In the genomic region with DNA sequence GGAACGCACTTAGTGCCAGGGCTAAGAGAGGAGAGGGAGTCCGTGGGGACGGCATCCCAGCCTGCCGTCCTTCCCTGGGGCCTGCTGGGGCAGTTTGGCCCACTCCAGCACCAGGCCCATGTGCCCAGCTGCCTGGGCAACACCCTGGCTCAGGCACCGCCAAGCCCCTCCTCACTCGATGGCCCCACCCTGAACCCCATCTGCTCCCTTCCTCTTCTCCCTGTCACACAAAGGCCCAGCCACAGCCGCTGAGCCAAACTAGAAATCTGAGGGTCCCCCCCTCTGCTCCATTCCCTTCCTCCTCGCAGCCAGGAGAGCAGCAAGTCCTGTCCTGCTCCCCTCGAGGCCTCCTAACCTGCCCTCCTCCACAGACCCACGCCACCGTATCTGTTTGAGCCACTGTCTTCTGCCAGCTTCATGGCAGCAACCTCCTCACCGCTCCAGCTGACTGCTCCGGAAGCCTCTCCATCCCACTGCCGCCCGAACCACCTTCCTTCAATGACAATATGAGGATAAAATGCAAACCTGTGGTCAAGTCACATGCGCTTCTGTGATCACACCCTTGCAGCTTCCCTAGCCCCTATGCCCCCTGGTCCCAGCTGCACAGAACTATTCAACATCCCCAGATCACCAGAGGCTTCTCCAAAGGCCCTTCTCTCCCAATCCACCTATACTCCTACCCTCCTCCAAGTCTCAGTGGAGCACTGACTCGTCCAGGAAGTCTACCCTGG, we compare ENCODE assay signal across 22 cellular contexts. TPM values are rescaled to one million over a fixed set of nuclear protein-coding genes. Genes with fewer than 3 reads are reported as not detected.
A peak's percentile ranks its signal among the peaks of the same experiment; 100 is the strongest.
DNase-seq lines count a peak whose midpoint lies in the region; TF ChIP-seq lines count a peak whose summit lies in the region.
"Had no signal": no experiment of that assay in that cellular context is flagged by ENCODE, and none has a peak within 500 bp of the region (broad histone marks: within the 10 kb centered on the region; RNA-seq: fewer than 3 reads in every experiment).

No MANE protein-coding gene starts in this region.

- in situ Hi-C loops in mammary epithelial cell (cut with MboI; ENCODE audit: low sequenced_read_pairs in 2 of 2), result no loop called here

- BruUV-seq in mammary epithelial cell (replicated peaks; lab: Mats Ljungman, UMichigan), result no TSS peak

- no peak overlapping the region for H3K4me3 Mint-ChIP-seq in nephron progenitor cell
- H3K4me3 Mint-ChIP-seq in type B pancreatic cell, result no peak overlapping the region
- H3K4me3 Mint-ChIP-seq in activated CD4-positive, alpha-beta memory T cell treated with anti-CD3 and anti-CD28 coated beads, Interleukin-2, amount 10 ng/mL, durations not matched to agents 7 days and 5 days, result no peak overlapping the region
- H3K4me3 Mint-ChIP-seq: GM23338, HFFc6 had no signal

- H3K9me3 ChIP-seq in cardiac muscle cell (ENCODE audit: low read depth), result no peaks in the 10 kb centered on the region
- no peaks in the 10 kb centered on the region for H3K9me3 ChIP-seq in right atrium auricular region
- no peaks in the 10 kb centered on the region for H3K9me3 ChIP-seq in mammary epithelial cell (replicated peaks; ENCODE audit: insufficient read depth, low read length)
- no peaks in the 10 kb centered on the region for H3K9me3 ChIP-seq in suprapubic skin
- H3K9me3 ChIP-seq: A549, Caco-2, SJSA1 had no signal

- H3K4me1 Mint-ChIP-seq in nephron progenitor cell (peaks cover 16% of the 10 kb centered on the region), type B pancreatic cell (ENCODE audit: unreplicated experiment) (no peaks in the 10 kb centered on the region)
- H3K4me1 Mint-ChIP-seq in activated CD4-positive, alpha-beta memory T cell treated with anti-CD3 and anti-CD28 coated beads, Interleukin-2, amount 10 ng/mL, durations not matched to agents 7 days and 5 days, result no peaks in the 10 kb centered on the region

- intact Hi-C loops in mammary epithelial cell (cut with micrococcal nuclease), result no loop called here

- POLR2A ChIA-PET in activated CD4-positive, alpha-beta memory T cell treated with anti-CD3 and anti-CD28 coated beads, Interleukin-2, amount 10 ng/mL, durations not matched to agents 7 days and 5 days (lab: Charles Lee), result no interaction called here

- no peak for TF ChIP-seq CTCF in cardiac muscle cell (IDR thresholded peaks at IDR 0.05; ENCODE audit: low read depth, low read length)
- no peak for TF ChIP-seq CTCF in right atrium auricular region (IDR thresholded peaks at IDR 0.05)
- TF ChIP-seq CTCF in mammary epithelial cell (conservative IDR thresholded peaks at IDR 0.05 in 1 of 2, IDR thresholded peaks at IDR 0.05 in 1 of 2; ENCODE audit: extremely low read depth in 1 of 2, insufficient read depth in 1 of 2, low read depth in 1 of 2, low read length in 2 of 2), result no peak
- TF ChIP-seq CTCF in nephron progenitor cell (IDR thresholded peaks at IDR 0.05), result no peak
- no peak for TF ChIP-seq CTCF in type B pancreatic cell (conservative IDR thresholded peaks at IDR 0.05)
- TF ChIP-seq CTCF in suprapubic skin (IDR thresholded peaks at IDR 0.05), result no peak

- H3K4me3 ChIP-seq in cardiac muscle cell (no peak overlapping the region), right atrium auricular region (no peak overlapping the region), mammary epithelial cell (replicated peaks in 1 of 3; ENCODE audit: insufficient read depth in 1 of 3, low read depth in 2 of 3, low read length in 3 of 3) (no peak overlapping the region), suprapubic skin (no peak overlapping the region)
- H3K4me3 ChIP-seq: A549, GM23338, SJSA1 had no signal

- H3K36me3 Mint-ChIP-seq in nephron progenitor cell (ENCODE audit: low read depth) (no peaks in the 10 kb centered on the region), type B pancreatic cell (no peaks in the 10 kb centered on the region)
- no peaks in the 10 kb centered on the region for H3K36me3 Mint-ChIP-seq in activated CD4-positive, alpha-beta memory T cell treated with anti-CD3 and anti-CD28 coated beads, Interleukin-2, amount 10 ng/mL, durations not matched to agents 7 days and 5 days (ENCODE audit: low read depth)

- TF ChIP-seq POLR2A in suprapubic skin (IDR thresholded peaks at IDR 0.05), result no peak

- no peak overlapping the region for H3K4me2 ChIP-seq in mammary epithelial cell (ENCODE audit: insufficient read depth, low read depth, low read length)
- H3K4me2 ChIP-seq: A549, GM23338 had no signal

- no peaks in the 10 kb centered on the region for H3K27me3 ChIP-seq in cardiac muscle cell
- no peaks in the 10 kb centered on the region for H3K27me3 ChIP-seq in right atrium auricular region
- no peaks in the 10 kb centered on the region for H3K27me3 ChIP-seq in mammary epithelial cell (ENCODE audit: insufficient read depth, low read length)
- peaks cover 3% of the 10 kb centered on the region for H3K27me3 ChIP-seq in suprapubic skin
- H3K27me3 ChIP-seq: SJSA1 had no signal

- TF ChIP-seq EP300 in suprapubic skin (IDR thresholded peaks at IDR 0.05), result no peak

- H4K20me1 ChIP-seq in mammary epithelial cell (ENCODE audit: insufficient read depth, low read length), result no peaks in the 10 kb centered on the region

- CTCF ChIA-PET in mammary epithelial cell (lab: Charles Lee; ENCODE audit: low non-redundant PET), result no interaction called here
- CTCF ChIA-PET in activated CD4-positive, alpha-beta memory T cell treated with anti-CD3 and anti-CD28 coated beads, Interleukin-2, amount 10 ng/mL, durations not matched to agents 7 days and 5 days (lab: Charles Lee), result interaction anchor here (1.6 kb wide), 1 partner anchor 52 kb away, joined by 4 read pairs; no protein-coding TSS in a partner anchor

- H3K27ac Mint-ChIP-seq in nephron progenitor cell, result peak overlapping the region; percentile 27
- peak overlapping the region; percentile 32 for H3K27ac Mint-ChIP-seq in type B pancreatic cell
- no peak overlapping the region for H3K27ac Mint-ChIP-seq in activated CD4-positive, alpha-beta memory T cell treated with anti-CD3 and anti-CD28 coated beads, Interleukin-2, amount 10 ng/mL, durations not matched to agents 7 days and 5 days
- H3K27ac Mint-ChIP-seq: GM23338, HFFc6 had no signal

- dilution Hi-C loops in mammary epithelial cell (cut with HindIII; ENCODE audit: low sequenced_read_pairs), result no loop called here

- H3K9me3 Mint-ChIP-seq in nephron progenitor cell (peaks cover 4% of the 10 kb centered on the region), type B pancreatic cell (no peaks in the 10 kb centered on the region)
- no peaks in the 10 kb centered on the region for H3K9me3 Mint-ChIP-seq in activated CD4-positive, alpha-beta memory T cell treated with anti-CD3 and anti-CD28 coated beads, Interleukin-2, amount 10 ng/mL, durations not matched to agents 7 days and 5 days
- H3K9me3 Mint-ChIP-seq: HFFc6 had no signal

- H3K27me3 Mint-ChIP-seq in nephron progenitor cell (ENCODE audit: low read depth, poor library complexity) (peaks cover 33% of the 10 kb centered on the region), type B pancreatic cell (peaks cover 3% of the 10 kb centered on the region)
- H3K27me3 Mint-ChIP-seq in activated CD4-positive, alpha-beta memory T cell treated with anti-CD3 and anti-CD28 coated beads, Interleukin-2, amount 10 ng/mL, durations not matched to agents 7 days and 5 days, result peaks cover 11% of the 10 kb centered on the region

- H3K4me1 ChIP-seq in cardiac muscle cell (ENCODE audit: low read depth) (peaks cover 32% of the 10 kb centered on the region), right atrium auricular region (peaks cover 0 to 4% of the 10 kb centered on the region in 2 donors), mammary epithelial cell (ENCODE audit: insufficient read depth, low read length) (peaks cover 3% of the 10 kb centered on the region), suprapubic skin (no peaks in the 10 kb centered on the region)
- H3K4me1 ChIP-seq: A549, Caco-2, SJSA1 had no signal

- DNase-seq in cardiac muscle cell (ENCODE audit: low read depth in 1 of 2, low spot score in 1 of 2) (no peak), right atrium auricular region (ENCODE audit: low spot score) (no peak), mammary epithelial cell (no peak), nephron progenitor cell (no peak), type B pancreatic cell (ENCODE audit: extremely low spot score, unreplicated experiment) (no peak), suprapubic skin (ENCODE audit: low spot score in 2 of 2) (no peak), SIG-M5 treated with dmso at 0.1 percent for 504 hours (lab: John Stamatoyannopoulos, UW; ENCODE audit: unreplicated experiment) (no peak)
- no peak for DNase-seq in activated CD4-positive, alpha-beta memory T cell treated with anti-CD3 and anti-CD28 coated beads, Interleukin-2, amount 10 ng/mL, durations not matched to agents 7 days and 5 days
- DNase-seq: Caco-2; DMS79 treated with DMSO at 0.1 percent for 48 hours; GDM1; HFFc6; KBM-7; NCI-H1092; NCI-H187; NK-92 treated with Interleukin-12 subunit alpha and Interleukin-12 subunit beta, amount 100 ng/mL, for 24 hours; OCI-M1; RPMI8226 had no signal

- WGBS in mammary epithelial cell (ENCODE audit: low coverage, missing lambda C conversion rate), result 28% methylated on average over 12 of the region's 17 CpGs
- WGBS in suprapubic skin, result 73% methylated on average over 17 of the region's 17 CpGs

- no peaks in the 10 kb centered on the region for H3K79me2 ChIP-seq in mammary epithelial cell (ENCODE audit: insufficient read depth, low read length)

- H2AFZ ChIP-seq in mammary epithelial cell (ENCODE audit: low read depth, low read length), result peak overlapping the region; percentile 83
- H2AFZ ChIP-seq: GM23338 had no signal

- H3K36me3 ChIP-seq in cardiac muscle cell (no peaks in the 10 kb centered on the region), right atrium auricular region (no peaks in the 10 kb centered on the region), mammary epithelial cell (ENCODE audit: insufficient read depth, low read length) (no peaks in the 10 kb centered on the region), suprapubic skin (no peaks in the 10 kb centered on the region)
- H3K36me3 ChIP-seq: SJSA1 had no signal

- H3K27ac ChIP-seq in cardiac muscle cell, result peak overlapping the region; percentile 58
- H3K27ac ChIP-seq in right atrium auricular region, result no peak overlapping the region
- no peak overlapping the region for H3K27ac ChIP-seq in mammary epithelial cell (ENCODE audit: insufficient read depth, low read depth, low read length)
- no peak overlapping the region for H3K27ac ChIP-seq in suprapubic skin
- H3K27ac ChIP-seq: A549, SJSA1 had no signal

- H3K9ac ChIP-seq in mammary epithelial cell (ENCODE audit: insufficient read depth, low read length), result no peak overlapping the region

RNA-seq across cellular contexts. Expression of a gene that starts 8.4 kb away (rescaled TPM):
- total RNA-seq in cardiac muscle cell (4,949 and 6,023 TPM in 2 replicates), right atrium auricular region (100 to 1,000 TPM in 1 of 2 donors, 10 to 100 TPM in 1; 17.5 to 177 TPM), mammary epithelial cell (not detected), type B pancreatic cell (ENCODE audit: low replicate concordance) (0.12 and 6.1 TPM in 2 replicates), suprapubic skin (under 1 TPM in 2 of 4 donors, not detected in 2; 0.23 to 0.44 TPM)
- polyA plus RNA-seq in cardiac muscle cell (6,427 and 7,117 TPM in 2 replicates), mammary epithelial cell (0.07 TPM)
- not detected for polyA minus RNA-seq in mammary epithelial cell
- not detected for total RNA-seq in activated CD4-positive, alpha-beta memory T cell treated with anti-CD3 and anti-CD28 coated beads, Interleukin-2, amount 10 ng/mL, durations not matched to agents 7 days and 5 days
- total RNA-seq: Caco-2, GM23338, HFFc6, M059J, SJSA1 had no signal
- polyA plus RNA-seq: A549 had no signal

RNA-seq across cellular contexts. Expression of a gene that starts 30.8 kb away (rescaled TPM):
- total RNA-seq in cardiac muscle cell (8.4 and 12.6 TPM in 2 replicates), right atrium auricular region (1 to 10 TPM; 1.4 to 8.8 TPM), mammary epithelial cell (100 to 1,000 TPM; 101 to 212 TPM), type B pancreatic cell (ENCODE audit: low replicate concordance) (41.2 and 79.5 TPM in 2 replicates), suprapubic skin (100 to 1,000 TPM; 175 to 303 (median 218) TPM)
- polyA plus RNA-seq in cardiac muscle cell (8.2 and 9.5 TPM in 2 replicates), mammary epithelial cell (71.7 TPM)
- polyA minus RNA-seq in mammary epithelial cell, result 91.3 TPM
- total RNA-seq in activated CD4-positive, alpha-beta memory T cell treated with anti-CD3 and anti-CD28 coated beads, Interleukin-2, amount 10 ng/mL, durations not matched to agents 7 days and 5 days, result not detected
- total RNA-seq: HFFc6, SJSA1 had no signal

RNA-seq across cellular contexts. Expression of a gene that starts 39.1 kb away (rescaled TPM):
- total RNA-seq in cardiac muscle cell, result 54.4 and 61.5 TPM in 2 replicates
- polyA plus RNA-seq in cardiac muscle cell, result 57.3 and 69.1 TPM in 2 replicates
- total RNA-seq in right atrium auricular region, result 10 to 100 TPM; 29.5 to 31.9 TPM
- 100 to 1,000 TPM; 132 to 205 TPM for total RNA-seq in mammary epithelial cell
- 96.4 TPM for polyA plus RNA-seq in mammary epithelial cell
- polyA minus RNA-seq in mammary epithelial cell, result 27.0 TPM
- total RNA-seq in type B pancreatic cell (ENCODE audit: low replicate concordance), result 59.3 and 132 TPM in 2 replicates
- total RNA-seq in suprapubic skin, result 10 to 100 TPM; 31.5 to 61.1 (median 44.5) TPM
- 10 to 100 TPM in 1 of 2 experiments, 1 to 10 TPM in 1; 9.0 to 11.4 TPM for total RNA-seq in activated CD4-positive, alpha-beta memory T cell treated with anti-CD3 and anti-CD28 coated beads, Interleukin-2, amount 10 ng/mL, durations not matched to agents 7 days and 5 days

RNA-seq across cellular contexts. Expression of a gene that starts 52.5 kb away (rescaled TPM):
- 4,623 and 7,232 TPM in 2 replicates for total RNA-seq in cardiac muscle cell
- 7,307 and 9,291 TPM in 2 replicates for polyA plus RNA-seq in cardiac muscle cell
- over 10,000 TPM in 1 of 2 donors, 1,000 to 10,000 TPM in 1; 4,112 to 12,321 TPM for total RNA-seq in right atrium auricular region
- 1 to 10 TPM in 1 of 2 donors, under 1 TPM in 1; 0.83 to 1.3 TPM for total RNA-seq in mammary epithelial cell
- polyA plus RNA-seq in mammary epithelial cell, result 0.19 TPM
- polyA minus RNA-seq in mammary epithelial cell, result not detected
- 21.3 and 63.9 TPM in 2 replicates for total RNA-seq in type B pancreatic cell (ENCODE audit: low replicate concordance)
- 10 to 100 TPM in 3 of 4 donors, 1 to 10 TPM in 1; 7.9 to 54.6 (median 19.0) TPM for total RNA-seq in suprapubic skin
- total RNA-seq in activated CD4-positive, alpha-beta memory T cell treated with anti-CD3 and anti-CD28 coated beads, Interleukin-2, amount 10 ng/mL, durations not matched to agents 7 days and 5 days, result not detected
- total RNA-seq: HFFc6, M059J, SJSA1 had no signal

Comparison
In these comparisons a context has a peak if more than half of its experiments do, and no peak if none do; other contexts are left out.
1. RNA of a gene that starts 8.4 kb away (total RNA-seq): 4,949 to 6,023 TPM in cardiac muscle cell; 17.5 to 177 TPM in right atrium auricular region, 0.12 to 6.1 TPM in type B pancreatic cell, 0.23 to 0.44 TPM in suprapubic skin, not detected in mammary epithelial cell and not detected in activated CD4-positive, alpha-beta memory T cell treated with anti-CD3 and anti-CD28 coated beads, Interleukin-2, amount 10 ng/mL, durations not matched to agents 7 days and 5 days; every median in the first group is over 10 times any median in the second.